In genomic region chr1:230119340-230119739, GRCh38 we compare ENCODE assay signal across 12 cellular contexts. TPM values are rescaled to one million over a fixed set of nuclear protein-coding genes. Genes with fewer than 3 reads are reported as not detected.
DNase-seq lines count a peak whose midpoint lies in the region; ATAC-seq and TF ChIP-seq lines count a peak whose summit lies in the region.
"Had no signal": no experiment of that assay in that cellular context is flagged by ENCODE, and none has a peak within 500 bp of the region (broad histone marks: within the 10 kb centered on the region; RNA-seq: fewer than 3 reads in every experiment).

No MANE protein-coding gene starts in this region.

- H3K4me1 Mint-ChIP-seq in memory B cell = peaks cover 49% of the 10 kb centered on the region

- 90% methylated on average over 6 of the region's 6 CpGs for WGBS in suprapubic skin

- H3K4me3 Mint-ChIP-seq in memory B cell = no peak overlapping the region

- no peak for TF ChIP-seq CTCF in DND-41 (IDR thresholded peaks at IDR 0.05; ENCODE audit: borderline replicate concordance, extremely low read depth, low read length, poor library complexity, severe bottlenecking)
- no peak for TF ChIP-seq CTCF in OCI-LY1 (IDR thresholded peaks at IDR 0.05; ENCODE audit: low read length)
- no peak for TF ChIP-seq CTCF in suprapubic skin (IDR thresholded peaks at IDR 0.05)
- TF ChIP-seq CTCF in colonic mucosa (IDR thresholded peaks at IDR 0.05) = no peak

- H3K4me3 ChIP-seq in DND-41 (ENCODE audit: low read depth in 1 of 2, low read length in 2 of 2) = no peak overlapping the region
- H3K4me3 ChIP-seq in OCI-LY1 (ENCODE audit: low read depth, low read length, poor library complexity, severe bottlenecking) = no peak overlapping the region
- H3K4me3 ChIP-seq in suprapubic skin = no peak overlapping the region
- H3K4me3 ChIP-seq in colonic mucosa = no peak overlapping the region
- H3K4me3 ChIP-seq: SJCRH30 had no signal

- H3K79me2 ChIP-seq in DND-41 (ENCODE audit: insufficient read depth, low read length) = peaks cover 100% of the 10 kb centered on the region
- peaks cover 12% of the 10 kb centered on the region; the same call in 1 of the 2 replicates for H3K79me2 ChIP-seq in OCI-LY1 (ENCODE audit: insufficient read depth, low read length)

- peaks cover 98% of the 10 kb centered on the region for H3K4me1 ChIP-seq in DND-41 (ENCODE audit: insufficient read depth, low read length)
- H3K4me1 ChIP-seq in OCI-LY1 (ENCODE audit: insufficient read depth, low read length, severe bottlenecking) = peaks cover 84% of the 10 kb centered on the region
- peaks cover 33% of the 10 kb centered on the region for H3K4me1 ChIP-seq in suprapubic skin
- no peaks in the 10 kb centered on the region for H3K4me1 ChIP-seq in colonic mucosa
- H3K4me1 ChIP-seq: SJCRH30 had no signal

- H3K27me3 ChIP-seq in DND-41 (ENCODE audit: insufficient read depth, low read length, poor library complexity) (no peaks in the 10 kb centered on the region), OCI-LY1 (ENCODE audit: insufficient read depth, low read length) (no peaks in the 10 kb centered on the region), suprapubic skin (no peaks in the 10 kb centered on the region), colonic mucosa (no peaks in the 10 kb centered on the region)
- H3K27me3 ChIP-seq: SJCRH30 had no signal

- H3K36me3 ChIP-seq in DND-41 (ENCODE audit: insufficient read depth, low read length) (peaks cover 68% of the 10 kb centered on the region), OCI-LY1 (ENCODE audit: insufficient read depth, low read length) (peaks cover 24% of the 10 kb centered on the region), suprapubic skin (no peaks in the 10 kb centered on the region), colonic mucosa (no peaks in the 10 kb centered on the region)

- H3K9me3 ChIP-seq in DND-41 (ENCODE audit: insufficient read depth, low read length, severe bottlenecking) = no peaks in the 10 kb centered on the region
- H3K9me3 ChIP-seq in OCI-LY1 (ENCODE audit: low read length) = no peaks in the 10 kb centered on the region
- H3K9me3 ChIP-seq in suprapubic skin = no peaks in the 10 kb centered on the region
- H3K9me3 ChIP-seq in colonic mucosa = no peaks in the 10 kb centered on the region
- H3K9me3 ChIP-seq: SJCRH30 had no signal

- ATAC-seq in DND-41 (ENCODE audit: insufficient read depth, low read depth) (no peak), memory B cell (ENCODE audit: low read depth) (no peak), HG02840 (IDR thresholded peaks at IDR 0.05; ENCODE audit: low FRiP score, unreplicated experiment) (no peak)

- H3K27me3 Mint-ChIP-seq in memory B cell = no peaks in the 10 kb centered on the region

- H3K9ac ChIP-seq in DND-41 (ENCODE audit: low read depth, low read length) (no peak overlapping the region), OCI-LY1 (ENCODE audit: low read length) (peak overlapping the region; percentile 55), colonic mucosa (ENCODE audit: low read depth in 2 of 2, low read length in 2 of 2) (no peak overlapping the region)

- no peak for TF ChIP-seq EP300 in suprapubic skin (IDR thresholded peaks at IDR 0.05)

- intact Hi-C loops in colonic mucosa (cut with DNase I) = no loop called here

- H3K9me3 Mint-ChIP-seq in memory B cell = no peaks in the 10 kb centered on the region

- peaks cover 21% of the 10 kb centered on the region for H3K36me3 Mint-ChIP-seq in memory B cell

- H2AFZ ChIP-seq in DND-41 (ENCODE audit: low read depth, low read length) (no peak overlapping the region), OCI-LY1 (ENCODE audit: low read length) (no peak overlapping the region)

- DNase-seq in DND-41 (no peak), memory B cell (ENCODE audit: low spot score in 2 of 2) (no peak), suprapubic skin (ENCODE audit: low spot score in 2 of 2) (no peak), HuH-7 (ENCODE audit: low spot score) (no peak), colonic mucosa (no peak)
- DNase-seq: NCI-H1105, NCI-H524, NCI-H82, SJCRH30 had no signal

- no peak overlapping the region for H3K4me2 ChIP-seq in DND-41 (ENCODE audit: insufficient read depth, low read length)
- peak overlapping the region; percentile 35 for H3K4me2 ChIP-seq in OCI-LY1 (ENCODE audit: low read length)

- no peaks in the 10 kb centered on the region for H3K9me2 ChIP-seq in OCI-LY1 (ENCODE audit: low read depth, low read length)

- H4K20me1 ChIP-seq in DND-41 (ENCODE audit: insufficient read depth, low read length) = peaks cover 48% of the 10 kb centered on the region
- H4K20me1 ChIP-seq in OCI-LY1 (ENCODE audit: insufficient read depth, low read length) = no peaks in the 10 kb centered on the region

- peaks cover 17% of the 10 kb centered on the region for H3F3A ChIP-seq in OCI-LY1 (ENCODE audit: insufficient read depth, low read length)

- TF ChIP-seq POLR2A in suprapubic skin (IDR thresholded peaks at IDR 0.05) = no peak

- H3K27ac ChIP-seq in DND-41 (ENCODE audit: low read length) (peak overlapping the region; percentile 78), OCI-LY1 (ENCODE audit: low read depth, low read length, poor library complexity, severe bottlenecking) (peak overlapping the region; percentile 99), suprapubic skin (peak overlapping the region; percentile 75), colonic mucosa (no peak overlapping the region)
- H3K27ac ChIP-seq: C4-2B, SJCRH30 had no signal

- H3K27ac Mint-ChIP-seq in memory B cell = peak overlapping the region; percentile 35

RNA-seq across cellular contexts. Expression of gene GALNT2, which starts 52.3 kb away (rescaled TPM):
- total RNA-seq in suprapubic skin (10 to 100 TPM; 24.1 to 40.2 (median 36.4) TPM), colonic mucosa (10 to 100 TPM; 47.4 to 67.3 TPM)
